In genomic region chr11:75204012-75204674, GRCh38 we compare ENCODE assay signal across 1 cellular context.
TF ChIP-seq lines count a peak whose summit lies in the region.

No MANE protein-coding gene starts in this region.

TF ChIP-seq in HepG2, 621 proteins besides CTCF, POLR2A, EP300 and RAD21 (continued from another document and continues in another):
- no peak for TF ChIP-seq ETS1 (CRISPR knock-in tag; IDR thresholded peaks at IDR 0.05)
- peak; percentile 94 for TF ChIP-seq HNF4G (IDR thresholded peaks at IDR 0.05; ENCODE audit: borderline replicate concordance, low read depth, low read length)
- TF ChIP-seq HNF4G (CRISPR knock-in tag; IDR thresholded peaks at IDR 0.05; ENCODE audit: borderline replicate concordance, low read depth): peak; percentile 84
- TF ChIP-seq, protein P1, sequence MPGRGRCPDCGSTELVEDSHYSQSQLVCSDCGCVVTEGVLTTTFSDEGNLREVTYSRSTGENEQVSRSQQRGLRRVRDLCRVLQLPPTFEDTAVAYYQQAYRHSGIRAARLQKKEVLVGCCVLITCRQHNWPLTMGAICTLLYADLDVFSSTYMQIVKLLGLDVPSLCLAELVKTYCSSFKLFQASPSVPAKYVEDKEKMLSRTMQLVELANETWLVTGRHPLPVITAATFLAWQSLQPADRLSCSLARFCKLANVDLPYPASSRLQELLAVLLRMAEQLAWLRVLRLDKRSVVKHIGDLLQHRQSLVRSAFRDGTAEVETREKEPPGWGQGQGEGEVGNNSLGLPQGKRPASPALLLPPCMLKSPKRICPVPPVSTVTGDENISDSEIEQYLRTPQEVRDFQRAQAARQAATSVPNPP (CRISPR knock-in tag; IDR thresholded peaks at IDR 0.05): peak; percentile 37; the same call in 1 of the 2 replicates
- no peak for TF ChIP-seq EZH2 (conservative IDR thresholded peaks at IDR 0.05; ENCODE audit: low read depth, low read length)
- TF ChIP-seq, protein P2, sequence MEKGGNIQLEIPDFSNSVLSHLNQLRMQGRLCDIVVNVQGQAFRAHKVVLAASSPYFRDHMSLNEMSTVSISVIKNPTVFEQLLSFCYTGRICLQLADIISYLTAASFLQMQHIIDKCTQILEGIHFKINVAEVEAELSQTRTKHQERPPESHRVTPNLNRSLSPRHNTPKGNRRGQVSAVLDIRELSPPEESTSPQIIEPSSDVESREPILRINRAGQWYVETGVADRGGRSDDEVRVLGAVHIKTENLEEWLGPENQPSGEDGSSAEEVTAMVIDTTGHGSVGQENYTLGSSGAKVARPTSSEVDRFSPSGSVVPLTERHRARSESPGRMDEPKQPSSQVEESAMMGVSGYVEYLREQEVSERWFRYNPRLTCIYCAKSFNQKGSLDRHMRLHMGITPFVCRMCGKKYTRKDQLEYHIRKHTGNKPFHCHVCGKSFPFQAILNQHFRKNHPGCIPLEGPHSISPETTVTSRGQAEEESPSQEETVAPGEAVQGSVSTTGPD (CRISPR knock-in tag; IDR thresholded peaks at IDR 0.05): no peak
- no peak for TF ChIP-seq ZNF800 (CRISPR knock-in tag; IDR thresholded peaks at IDR 0.05)
- TF ChIP-seq, protein P3, sequence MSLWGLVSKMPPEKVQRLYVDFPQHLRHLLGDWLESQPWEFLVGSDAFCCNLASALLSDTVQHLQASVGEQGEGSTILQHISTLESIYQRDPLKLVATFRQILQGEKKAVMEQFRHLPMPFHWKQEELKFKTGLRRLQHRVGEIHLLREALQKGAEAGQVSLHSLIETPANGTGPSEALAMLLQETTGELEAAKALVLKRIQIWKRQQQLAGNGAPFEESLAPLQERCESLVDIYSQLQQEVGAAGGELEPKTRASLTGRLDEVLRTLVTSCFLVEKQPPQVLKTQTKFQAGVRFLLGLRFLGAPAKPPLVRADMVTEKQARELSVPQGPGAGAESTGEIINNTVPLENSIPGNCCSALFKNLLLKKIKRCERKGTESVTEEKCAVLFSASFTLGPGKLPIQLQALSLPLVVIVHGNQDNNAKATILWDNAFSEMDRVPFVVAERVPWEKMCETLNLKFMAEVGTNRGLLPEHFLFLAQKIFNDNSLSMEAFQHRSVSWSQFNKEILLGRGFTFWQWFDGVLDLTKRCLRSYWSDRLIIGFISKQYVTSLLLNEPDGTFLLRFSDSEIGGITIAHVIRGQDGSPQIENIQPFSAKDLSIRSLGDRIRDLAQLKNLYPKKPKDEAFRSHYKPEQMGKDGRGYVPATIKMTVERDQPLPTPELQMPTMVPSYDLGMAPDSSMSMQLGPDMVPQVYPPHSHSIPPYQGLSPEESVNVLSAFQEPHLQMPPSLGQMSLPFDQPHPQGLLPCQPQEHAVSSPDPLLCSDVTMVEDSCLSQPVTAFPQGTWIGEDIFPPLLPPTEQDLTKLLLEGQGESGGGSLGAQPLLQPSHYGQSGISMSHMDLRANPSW (CRISPR knock-in tag; IDR thresholded peaks at IDR 0.05; ENCODE audit: borderline replicate concordance): no peak
- no peak; the same call in 1 of the 2 replicates for TF ChIP-seq TOPORS (CRISPR knock-in tag; IDR thresholded peaks at IDR 0.05)
- TF ChIP-seq ZFP1 (CRISPR knock-in tag; IDR thresholded peaks at IDR 0.05): no peak
- no peak for TF ChIP-seq ZNF543 (CRISPR knock-in tag; IDR thresholded peaks at IDR 0.05)
- TF ChIP-seq CCAR2 (optimal IDR thresholded peaks at IDR 0.05; ENCODE audit: low read depth, low read length): no peak
- TF ChIP-seq ZNF414 (CRISPR knock-in tag; IDR thresholded peaks at IDR 0.05): no peak
- TF ChIP-seq ZNF777 (CRISPR knock-in tag; IDR thresholded peaks at IDR 0.05): no peak
- TF ChIP-seq, protein P4, sequence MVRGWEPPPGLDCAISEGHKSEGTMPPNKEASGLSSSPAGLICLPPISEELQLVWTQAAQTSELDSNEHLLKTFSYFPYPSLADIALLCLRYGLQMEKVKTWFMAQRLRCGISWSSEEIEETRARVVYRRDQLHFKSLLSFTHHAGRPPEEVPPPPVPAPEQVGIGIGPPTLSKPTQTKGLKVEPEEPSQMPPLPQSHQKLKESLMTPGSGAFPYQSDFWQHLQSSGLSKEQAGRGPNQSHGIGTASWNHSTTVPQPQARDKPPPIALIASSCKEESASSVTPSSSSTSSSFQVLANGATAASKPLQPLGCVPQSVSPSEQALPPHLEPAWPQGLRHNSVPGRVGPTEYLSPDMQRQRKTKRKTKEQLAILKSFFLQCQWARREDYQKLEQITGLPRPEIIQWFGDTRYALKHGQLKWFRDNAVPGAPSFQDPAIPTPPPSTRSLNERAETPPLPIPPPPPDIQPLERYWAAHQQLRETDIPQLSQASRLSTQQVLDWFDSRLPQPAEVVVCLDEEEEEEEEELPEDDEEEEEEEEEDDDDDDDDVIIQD (CRISPR knock-in tag; IDR thresholded peaks at IDR 0.05; ENCODE audit: low read depth): no peak
- TF ChIP-seq MTF1 (CRISPR knock-in tag; IDR thresholded peaks at IDR 0.05): no peak
- TF ChIP-seq ZNF17 (CRISPR knock-in tag; IDR thresholded peaks at IDR 0.05): no peak
- no peak for TF ChIP-seq ZSCAN29 (CRISPR knock-in tag; conservative IDR thresholded peaks at IDR 0.05)
- peak; percentile 69 for TF ChIP-seq HDAC1 (CRISPR knock-in tag; IDR thresholded peaks at IDR 0.05)
- no peak for TF ChIP-seq MBNL3 (CRISPR knock-in tag; conservative IDR thresholded peaks at IDR 0.05)
- TF ChIP-seq DPF2 (CRISPR knock-in tag; IDR thresholded peaks at IDR 0.05; ENCODE audit: borderline replicate concordance, low read depth): no peak
- 0 out of 2 replicates have a peak, but pooled peaks have one; percentile 10 for TF ChIP-seq GTF3A (CRISPR knock-in tag; conservative IDR thresholded peaks at IDR 0.05)
- no peak for TF ChIP-seq ZNF713 (CRISPR knock-in tag; IDR thresholded peaks at IDR 0.05)
- no peak for TF ChIP-seq ZNF839 (CRISPR knock-in tag; IDR thresholded peaks at IDR 0.05; ENCODE audit: borderline replicate concordance)
- TF ChIP-seq MNT (IDR thresholded peaks at IDR 0.05): no peak
- no peak for TF ChIP-seq SNAPC5 (CRISPR knock-in tag; IDR thresholded peaks at IDR 0.05; ENCODE audit: borderline replicate concordance)
- TF ChIP-seq TAF1 (CRISPR knock-in tag; IDR thresholded peaks at IDR 0.05): no peak; the same call in 1 of the 2 replicates
- no peak for TF ChIP-seq KLF12 (CRISPR knock-in tag; IDR thresholded peaks at IDR 0.05; ENCODE audit: borderline replicate concordance)
- no peak for TF ChIP-seq JARID2 (CRISPR knock-in tag; IDR thresholded peaks at IDR 0.05; ENCODE audit: insufficient replicate concordance)
- TF ChIP-seq KMT2A (CRISPR knock-in tag; IDR thresholded peaks at IDR 0.05): no peak
- TF ChIP-seq NFE2L1 (CRISPR knock-in tag; IDR thresholded peaks at IDR 0.05; ENCODE audit: borderline replicate concordance): no peak
- 0 out of 2 replicates have a peak, but pooled peaks have one; percentile 32 for TF ChIP-seq ZSCAN21 (CRISPR knock-in tag; IDR thresholded peaks at IDR 0.05; ENCODE audit: borderline replicate concordance)
- TF ChIP-seq THRA (CRISPR knock-in tag; IDR thresholded peaks at IDR 0.05; ENCODE audit: borderline replicate concordance): peak; percentile 91
- no peak for TF ChIP-seq NFE2L2 (IDR thresholded peaks at IDR 0.05; ENCODE audit: low read length)
- no peak for TF ChIP-seq SP140L (CRISPR knock-in tag; IDR thresholded peaks at IDR 0.05; ENCODE audit: borderline replicate concordance)
- TF ChIP-seq ZNF616 (CRISPR knock-in tag; IDR thresholded peaks at IDR 0.05; ENCODE audit: low read depth): no peak
- TF ChIP-seq, protein P5, sequence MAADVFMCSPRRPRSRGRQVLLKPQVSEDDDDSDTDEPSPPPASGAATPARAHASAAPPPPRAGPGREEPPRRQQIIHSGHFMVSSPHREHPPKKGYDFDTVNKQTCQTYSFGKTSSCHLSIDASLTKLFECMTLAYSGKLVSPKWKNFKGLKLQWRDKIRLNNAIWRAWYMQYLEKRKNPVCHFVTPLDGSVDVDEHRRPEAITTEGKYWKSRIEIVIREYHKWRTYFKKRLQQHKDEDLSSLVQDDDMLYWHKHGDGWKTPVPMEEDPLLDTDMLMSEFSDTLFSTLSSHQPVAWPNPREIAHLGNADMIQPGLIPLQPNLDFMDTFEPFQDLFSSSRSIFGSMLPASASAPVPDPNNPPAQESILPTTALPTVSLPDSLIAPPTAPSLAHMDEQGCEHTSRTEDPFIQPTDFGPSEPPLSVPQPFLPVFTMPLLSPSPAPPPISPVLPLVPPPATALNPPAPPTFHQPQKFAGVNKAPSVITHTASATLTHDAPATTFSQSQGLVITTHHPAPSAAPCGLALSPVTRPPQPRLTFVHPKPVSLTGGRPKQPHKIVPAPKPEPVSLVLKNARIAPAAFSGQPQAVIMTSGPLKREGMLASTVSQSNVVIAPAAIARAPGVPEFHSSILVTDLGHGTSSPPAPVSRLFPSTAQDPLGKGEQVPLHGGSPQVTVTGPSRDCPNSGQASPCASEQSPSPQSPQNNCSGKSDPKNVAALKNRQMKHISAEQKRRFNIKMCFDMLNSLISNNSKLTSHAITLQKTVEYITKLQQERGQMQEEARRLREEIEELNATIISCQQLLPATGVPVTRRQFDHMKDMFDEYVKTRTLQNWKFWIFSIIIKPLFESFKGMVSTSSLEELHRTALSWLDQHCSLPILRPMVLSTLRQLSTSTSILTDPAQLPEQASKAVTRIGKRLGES (CRISPR knock-in tag; IDR thresholded peaks at IDR 0.05; ENCODE audit: borderline replicate concordance): no peak
- no peak for TF ChIP-seq MTA3 (CRISPR knock-in tag; IDR thresholded peaks at IDR 0.05)
- no peak for TF ChIP-seq ZNF597 (CRISPR knock-in tag; IDR thresholded peaks at IDR 0.05)
- peak; percentile 84 for TF ChIP-seq CEBPG (CRISPR knock-in tag; IDR thresholded peaks at IDR 0.05)
- TF ChIP-seq, protein P6, sequence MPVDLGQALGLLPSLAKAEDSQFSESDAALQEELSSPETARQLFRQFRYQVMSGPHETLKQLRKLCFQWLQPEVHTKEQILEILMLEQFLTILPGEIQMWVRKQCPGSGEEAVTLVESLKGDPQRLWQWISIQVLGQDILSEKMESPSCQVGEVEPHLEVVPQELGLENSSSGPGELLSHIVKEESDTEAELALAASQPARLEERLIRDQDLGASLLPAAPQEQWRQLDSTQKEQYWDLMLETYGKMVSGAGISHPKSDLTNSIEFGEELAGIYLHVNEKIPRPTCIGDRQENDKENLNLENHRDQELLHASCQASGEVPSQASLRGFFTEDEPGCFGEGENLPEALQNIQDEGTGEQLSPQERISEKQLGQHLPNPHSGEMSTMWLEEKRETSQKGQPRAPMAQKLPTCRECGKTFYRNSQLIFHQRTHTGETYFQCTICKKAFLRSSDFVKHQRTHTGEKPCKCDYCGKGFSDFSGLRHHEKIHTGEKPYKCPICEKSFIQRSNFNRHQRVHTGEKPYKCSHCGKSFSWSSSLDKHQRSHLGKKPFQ (CRISPR knock-in tag; IDR thresholded peaks at IDR 0.05; ENCODE audit: insufficient replicate concordance): no peak
- no peak for TF ChIP-seq HNRNPLL (IDR thresholded peaks at IDR 0.05; ENCODE audit: low read depth, low read length, poor library complexity, severe bottlenecking)
